Comparison of ENCODE assay signal across 7 cellular contexts in genomic region chr10:4013651-4014085, GRCh38.
DNase-seq lines count a peak whose midpoint lies in the region; ATAC-seq lines count a peak whose summit lies in the region.

No MANE protein-coding gene starts in this region.

- ATAC-seq in GM19372 (IDR thresholded peaks at IDR 0.05; ENCODE audit: low read depth, unreplicated experiment) (peak; percentile 82), HG03135 (IDR thresholded peaks at IDR 0.05; ENCODE audit: unreplicated experiment) (peak; percentile 56)

- DNase-seq in activated T-helper 9 cell treated with anti-CD3 and anti-CD28 coated beads, Interleukin-2, amount 50 U/mL, for 16 hours (ENCODE audit: low read depth): peak; percentile 64
- DNase-seq in stimulated activated CD8-positive, alpha-beta memory T cell treated with anti-CD3 and anti-CD28 coated beads, Interleukin-15, amount 100 ng/mL, for 48 hours (ENCODE audit: low read depth in 2 of 2): peak; percentile 43 to 71
- DNase-seq in putamen (ENCODE audit: low spot score): no peak
- DNase-seq in T-helper 9 cell: no peak
- DNase-seq in GDM1 (lab: John Stamatoyannopoulos, UW): no peak

Comparison
In these comparisons a context has a peak if more than half of its experiments do, and no peak if none do; other contexts are left out.
1. DNase-seq: peak in activated T-helper 9 cell treated with anti-CD3 and anti-CD28 coated beads, Interleukin-2, amount 50 U/mL, for 16 hours (single experiment) and stimulated activated CD8-positive, alpha-beta memory T cell treated with anti-CD3 and anti-CD28 coated beads, Interleukin-15, amount 100 ng/mL, for 48 hours (2 of 2); none in putamen (single experiment), T-helper 9 cell (single experiment) and GDM1 (single experiment).